ENCODE assay signal across 13 cellular contexts in the genomic region with DNA sequence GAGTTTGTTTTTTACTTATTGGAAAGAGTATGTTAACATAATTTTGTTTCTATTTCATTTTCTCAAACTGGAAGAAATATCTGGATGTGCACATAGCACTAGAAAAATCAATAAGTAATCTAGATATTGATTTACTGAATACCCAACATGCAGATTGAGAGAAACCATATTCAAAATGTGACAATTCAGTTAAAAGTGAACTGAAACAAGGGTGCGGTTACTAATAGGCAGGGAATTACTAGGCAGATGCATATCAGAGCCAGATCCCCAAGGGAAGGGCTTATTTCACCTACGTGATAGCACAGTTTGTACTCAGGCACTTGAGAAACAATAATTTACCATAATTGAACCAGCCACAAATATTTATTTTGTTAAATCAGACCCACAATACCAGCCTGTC.
A peak's percentile ranks its signal among the peaks of the same experiment; 100 is the strongest.
DNase-seq lines count a peak whose midpoint lies in the region; ATAC-seq, FAIRE-seq and TF ChIP-seq lines count a peak whose summit lies in the region.
"Had no signal": no experiment of that assay in that cellular context is flagged by ENCODE, and none has a peak within 500 bp of the region (broad histone marks: within the 10 kb centered on the region; RNA-seq: fewer than 3 reads in every experiment).

No MANE protein-coding gene starts in this region.

- H3K9ac ChIP-seq in mesendoderm (ENCODE audit: low read length) = no peak overlapping the region

- no peaks in the 10 kb centered on the region for H3K9me3 Mint-ChIP-seq in osteocyte (ENCODE audit: unreplicated experiment)

- H3K36me3 ChIP-seq in mesendoderm (ENCODE audit: control insufficient read depth, insufficient read depth, low read length) = no peaks in the 10 kb centered on the region
- H3K36me3 ChIP-seq: tibial artery had no signal

- peak; percentile 29 for FAIRE-seq in endometrium (lab: Jason Lieb, UNC)

- no peaks in the 10 kb centered on the region for H3K4me1 Mint-ChIP-seq in osteocyte (ENCODE audit: unreplicated experiment)
- H3K4me1 Mint-ChIP-seq: naive thymus-derived CD4-positive, alpha-beta T cell had no signal

- no peak overlapping the region for H3K4me3 Mint-ChIP-seq in osteocyte (ENCODE audit: unreplicated experiment)
- H3K4me3 Mint-ChIP-seq: naive thymus-derived CD4-positive, alpha-beta T cell had no signal

- H2BK5ac ChIP-seq in mesendoderm (ENCODE audit: low read length) = no peak overlapping the region

- whole genome bisulfite sequencing in mesendoderm (ENCODE audit: extremely low coverage, insufficient coverage, low lambda C conversion rate) = no CpG with 5 or more reads among the region's 2 CpGs

- no peak overlapping the region for H4K5ac ChIP-seq in mesendoderm (ENCODE audit: low read length)

- H2BK120ac ChIP-seq in mesendoderm (ENCODE audit: low read depth, low read length) = no peak overlapping the region

- H3K23ac ChIP-seq in mesendoderm (ENCODE audit: low read length) = no peak overlapping the region

- no peak overlapping the region for H3K4me3 ChIP-seq in mesendoderm (ENCODE audit: low read length)
- H3K4me3 ChIP-seq: hepatocyte, tibial artery had no signal

- no peak for DNase-seq in SIG-M5 treated with dmso at 0.1 percent for 504 hours (lab: John Stamatoyannopoulos, UW; ENCODE audit: unreplicated experiment)
- DNase-seq in kidney glomerular epithelial cell (lab: John Stamatoyannopoulos, UW) = no peak
- no peak for DNase-seq in mesendoderm
- DNase-seq in osteocyte (ENCODE audit: extremely low spot score, unreplicated experiment) = no peak
- DNase-seq: naive thymus-derived CD4-positive, alpha-beta T cell; T1000; tibial artery had no signal

- peak; percentile 70 for ATAC-seq in GM19035 (IDR thresholded peaks at IDR 0.05; ENCODE audit: unreplicated experiment)
- ATAC-seq in HG02571 (IDR thresholded peaks at IDR 0.05; ENCODE audit: unreplicated experiment) = peak; percentile 74
- ATAC-seq in HG03439 (IDR thresholded peaks at IDR 0.05; ENCODE audit: unreplicated experiment) = peak; percentile 70
- ATAC-seq: naive thymus-derived CD4-positive, alpha-beta T cell had no signal

- H2BK15ac ChIP-seq in mesendoderm (replicated peaks; ENCODE audit: low read depth) = no peak overlapping the region

- H3K27ac Mint-ChIP-seq in osteocyte (ENCODE audit: unreplicated experiment) = no peak overlapping the region
- H3K27ac Mint-ChIP-seq: activated T-helper 2 cell treated with anti-CD3 and anti-CD28 coated beads, Interferon-gamma antibody, Interleukin-2, Interleukin-4, amounts not matched to agents 10 μg/mL and 5 μg/mL and 100 μg/mL, durations not matched to agents 14 hours and 24 hours and 36 hours; naive thymus-derived CD4-positive, alpha-beta T cell had no signal

- no peaks in the 10 kb centered on the region for H3K79me1 ChIP-seq in mesendoderm (ENCODE audit: low read length)

- no peaks in the 10 kb centered on the region for H3K79me2 ChIP-seq in mesendoderm (ENCODE audit: control insufficient read depth, insufficient read depth, low read length)
- H3K79me2 ChIP-seq: hepatocyte had no signal

- no peaks in the 10 kb centered on the region for H3K27me3 ChIP-seq in mesendoderm (ENCODE audit: insufficient read depth, low read length, poor library complexity)
- H3K27me3 ChIP-seq: hepatocyte, tibial artery had no signal

- no peak for TF ChIP-seq CTCF in osteocyte (IDR thresholded peaks at IDR 0.05)

- no peak overlapping the region for H3K4me2 ChIP-seq in mesendoderm (ENCODE audit: low read length)
- H3K4me2 ChIP-seq: hepatocyte had no signal

- H3K4ac ChIP-seq in mesendoderm (ENCODE audit: low read depth, low read length) = no peak overlapping the region

- H3K27ac ChIP-seq in mesendoderm (ENCODE audit: low read depth, low read length) = no peak overlapping the region
- H3K27ac ChIP-seq: hepatocyte, tibial artery had no signal

- H3K36me3 Mint-ChIP-seq in osteocyte (ENCODE audit: unreplicated experiment) = no peaks in the 10 kb centered on the region
- H3K36me3 Mint-ChIP-seq: naive thymus-derived CD4-positive, alpha-beta T cell had no signal

- H3K4me1 ChIP-seq in mesendoderm (ENCODE audit: control insufficient read depth, low read depth, low read length) = no peaks in the 10 kb centered on the region
- H3K4me1 ChIP-seq: tibial artery had no signal

- peaks cover 2% of the 10 kb centered on the region for H3K27me3 Mint-ChIP-seq in osteocyte (ENCODE audit: unreplicated experiment)
- H3K27me3 Mint-ChIP-seq: naive thymus-derived CD4-positive, alpha-beta T cell had no signal

- H3K18ac ChIP-seq in mesendoderm (ENCODE audit: low read length) = no peak overlapping the region

- H4K8ac ChIP-seq in mesendoderm (ENCODE audit: low read depth, low read length) = no peak overlapping the region

- no peak overlapping the region for H3K56ac ChIP-seq in mesendoderm (ENCODE audit: low read length)

- no peak overlapping the region for H2AK5ac ChIP-seq in mesendoderm (ENCODE audit: low read length)
